ENCODE assay signal across 29 cellular contexts in the genomic region with DNA sequence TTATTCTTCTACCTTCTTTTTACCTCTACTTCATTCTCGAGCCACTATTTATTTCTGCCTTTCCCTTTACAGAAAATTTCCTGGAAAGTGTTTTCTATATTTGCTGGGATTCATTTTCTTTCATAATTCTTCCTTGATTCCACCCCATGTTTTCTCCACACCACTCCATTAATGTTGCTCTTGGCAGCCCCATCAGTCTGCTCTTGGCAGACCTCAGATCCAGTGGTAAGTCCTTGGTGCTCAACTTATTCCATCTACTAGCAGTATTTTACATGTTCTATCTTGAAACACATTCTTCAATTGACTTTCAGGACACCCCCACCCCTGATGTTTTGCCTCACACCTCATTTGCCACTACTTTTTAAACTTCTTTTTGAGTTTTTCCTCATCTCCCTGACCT.
DNase-seq lines count a peak whose midpoint lies in the region; ATAC-seq, FAIRE-seq and TF ChIP-seq lines count a peak whose summit lies in the region.
"Had no signal": no experiment of that assay in that cellular context is flagged by ENCODE, and none has a peak within 500 bp of the region (broad histone marks: within the 10 kb centered on the region; RNA-seq: fewer than 3 reads in every experiment).

No MANE protein-coding gene starts in this region.

- no peak overlapping the region for H3K4me3 ChIP-seq in astrocyte (ENCODE audit: insufficient read depth, low read depth, low read length)
- no peak overlapping the region for H3K4me3 ChIP-seq in osteoblast (ENCODE audit: insufficient read depth, low read length)
- no peak overlapping the region for H3K4me3 ChIP-seq in HepG2 (replicated peaks in 1 of 3; ENCODE audit: insufficient read depth in 1 of 3, low read depth in 2 of 3, low read length in 3 of 3)
- H3K4me3 ChIP-seq: gastrocnemius medialis, HAP-1, lung, neural progenitor cell, spleen, transverse colon had no signal

- no peaks in the 10 kb centered on the region for H3K9me3 Mint-ChIP-seq in astrocyte (ENCODE audit: unreplicated experiment)
- H3K9me3 Mint-ChIP-seq: activated naive CD8-positive, alpha-beta T cell treated with anti-CD3 and anti-CD28 coated beads for 36 hours; activated T-helper 17 cell treated with anti-CD3 and anti-CD28 coated beads, Interleukin-2, amount 50 U/mL, for 72 hours; dendritic cell treated with granulocyte-macrophage colony-stimulating factor and Interleukin-4, amounts not matched to agents 40 ng/mL and 50 ng/mL, for 4 days; neural progenitor cell; stimulated activated naive CD8-positive, alpha-beta T cell treated with anti-CD3 and anti-CD28 coated beads, Interleukin-15, Interleukin-2, amounts not matched to agents 100 ng/mL and 50 ng/mL, for 24 hours had no signal

- H3K36me3 Mint-ChIP-seq in astrocyte (ENCODE audit: low read depth, unreplicated experiment) = no peaks in the 10 kb centered on the region
- H3K36me3 Mint-ChIP-seq: activated naive CD8-positive, alpha-beta T cell treated with anti-CD3 and anti-CD28 coated beads for 36 hours; neural progenitor cell had no signal

- no peak overlapping the region for H3K27ac ChIP-seq in astrocyte (ENCODE audit: low read depth, low read length)
- H3K27ac ChIP-seq in osteoblast (ENCODE audit: low read depth, low read length) = peak overlapping the region; percentile 73
- no peak overlapping the region for H3K27ac ChIP-seq in HepG2 (ENCODE audit: extremely low read length, insufficient read depth, low read length)
- H3K27ac ChIP-seq: gastrocnemius medialis, neural progenitor cell, RWPE1, spleen, transverse colon, WERI-Rb-1 had no signal

- DNase-seq in AG20443 (ENCODE audit: low spot score) = peak; percentile 33
- peak; percentile 88 for DNase-seq in astrocyte (ENCODE audit: low read depth)
- peak; percentile 38 for DNase-seq in fibroblast of peridontal ligament (ENCODE audit: extremely low read depth)
- DNase-seq in osteoblast (ENCODE audit: insufficient read length, low spot score, missing footprints) = peak; percentile 39
- DNase-seq in HepG2 (ENCODE audit: low spot score) = no peak
- no peak for DNase-seq in MV-4-11 (lab: John Stamatoyannopoulos, UW)
- no peak for DNase-seq in cerebellum (ENCODE audit: low spot score)
- DNase-seq: ACHN; activated CD8-positive, alpha-beta memory T cell treated with anti-CD3 and anti-CD28 coated beads, Interleukin-2, amount 50 U/mL, for 4 hours; activated naive CD8-positive, alpha-beta T cell treated with anti-CD3 and anti-CD28 coated beads for 36 hours; gastrocnemius medialis; NCI-H1694; NCI-H2171; NCI-H526 treated with DMSO at 0.1 percent for 48 hours; spleen; stimulated activated CD4-positive, alpha-beta T cell treated with anti-CD3 and anti-CD28 coated beads, Interleukin-4, amount 100 ng/mL, for 4 hours; transverse colon; WERI-Rb-1 had no signal

- H3K4me3 Mint-ChIP-seq in astrocyte (ENCODE audit: unreplicated experiment) = no peak overlapping the region
- H3K4me3 Mint-ChIP-seq: activated naive CD8-positive, alpha-beta T cell treated with anti-CD3 and anti-CD28 coated beads for 36 hours; activated T-helper 17 cell treated with anti-CD3 and anti-CD28 coated beads, Interleukin-2, amount 50 U/mL, for 72 hours; dendritic cell treated with granulocyte-macrophage colony-stimulating factor and Interleukin-4, amounts not matched to agents 40 ng/mL and 50 ng/mL, for 4 days; neural progenitor cell; stimulated activated naive CD8-positive, alpha-beta T cell treated with anti-CD3 and anti-CD28 coated beads, Interleukin-15, Interleukin-2, amounts not matched to agents 100 ng/mL and 50 ng/mL, for 24 hours had no signal

- H3K27me3 ChIP-seq in astrocyte (ENCODE audit: insufficient read depth, low read length) = no peaks in the 10 kb centered on the region
- no peaks in the 10 kb centered on the region for H3K27me3 ChIP-seq in osteoblast (ENCODE audit: insufficient read depth, low read length)
- H3K27me3 ChIP-seq in HepG2 (ENCODE audit: control insufficient read depth in 1 of 2, insufficient read depth in 2 of 2, low read length in 2 of 2) = peaks cover 0 to 6% of the 10 kb centered on the region in 2 experiments; a peak in 2 of 5 replicates
- H3K27me3 ChIP-seq: gastrocnemius medialis, neural progenitor cell, spleen, transverse colon had no signal

- TF ChIP-seq CTCF in astrocyte (IDR thresholded peaks at IDR 0.05; ENCODE audit: insufficient read depth, low read depth, low read length) (no peak), osteoblast (IDR thresholded peaks at IDR 0.05; ENCODE audit: extremely low read depth, low read depth, low read length) (no peak), HepG2 (CRISPR knock-in tag; IDR thresholded peaks at IDR 0.05) (no peak)

- H3K79me2 ChIP-seq in astrocyte (ENCODE audit: insufficient read depth, low read length) (no peaks in the 10 kb centered on the region), osteoblast (ENCODE audit: insufficient read depth, low read length) (no peaks in the 10 kb centered on the region), HepG2 (ENCODE audit: insufficient read depth, low read length) (no peaks in the 10 kb centered on the region)

- POLR2A ChIA-PET in HepG2 (lab: Yijun Ruan, JAX) = no interaction called here

- 2% methylated on average over 1 of the region's 1 CpG for WGBS in HepG2 (ENCODE audit: low lambda C conversion rate)

- ATAC-seq in HepG2 (no peak), HG03457 (IDR thresholded peaks at IDR 0.05; ENCODE audit: unreplicated experiment) (no peak)
- ATAC-seq: activated T-helper 17 cell treated with anti-CD3 and anti-CD28 coated beads, Interleukin-2, amount 50 U/mL, for 72 hours; gastrocnemius medialis; SK-N-SH treated with all-trans-retinoic acid at 6 μM for 48 hours had no signal

- H3K27me3 Mint-ChIP-seq in astrocyte (ENCODE audit: low read depth, unreplicated experiment) = no peaks in the 10 kb centered on the region
- H3K27me3 Mint-ChIP-seq: activated naive CD8-positive, alpha-beta T cell treated with anti-CD3 and anti-CD28 coated beads for 36 hours; activated T-helper 17 cell treated with anti-CD3 and anti-CD28 coated beads, Interleukin-2, amount 50 U/mL, for 72 hours; dendritic cell treated with granulocyte-macrophage colony-stimulating factor and Interleukin-4, amounts not matched to agents 40 ng/mL and 50 ng/mL, for 4 days; stimulated activated naive CD8-positive, alpha-beta T cell treated with anti-CD3 and anti-CD28 coated beads, Interleukin-15, Interleukin-2, amounts not matched to agents 100 ng/mL and 50 ng/mL, for 24 hours had no signal

- BruUV-seq in HepG2 (replicated peaks; lab: Mats Ljungman, UMichigan) = no TSS peak

- intact Hi-C loops in HepG2 (cut with micrococcal nuclease; ENCODE audit: unreplicated experiment) = no loop called here

- TF ChIP-seq EP300 in HepG2 (IDR thresholded peaks at IDR 0.05; ENCODE audit: low read depth in 2 of 2, low read length in 2 of 2) (no peak), HepG2 (CRISPR knock-in tag; IDR thresholded peaks at IDR 0.05; ENCODE audit: borderline replicate concordance) (no peak)

- CTCF ChIA-PET in HepG2 (lab: Yijun Ruan, JAX; ENCODE audit: low intra/inter-chr PET ratio, low total read pairs) = no interaction called here

- no peak overlapping the region for H2AFZ ChIP-seq in astrocyte (ENCODE audit: low read depth, low read length)
- no peak overlapping the region for H2AFZ ChIP-seq in osteoblast (ENCODE audit: low read length)
- no peak overlapping the region for H2AFZ ChIP-seq in HepG2 (ENCODE audit: low read length)
- H2AFZ ChIP-seq: neural progenitor cell had no signal

- TF ChIP-seq POLR2A in HepG2 (IDR thresholded peaks at IDR 0.05; ENCODE audit: insufficient read depth in 1 of 2, low read depth in 2 of 2, low read length in 2 of 2) = no peak

- H3K36me3 ChIP-seq in astrocyte (ENCODE audit: insufficient read depth, low read length) (no peaks in the 10 kb centered on the region), osteoblast (ENCODE audit: insufficient read depth, low read length) (no peaks in the 10 kb centered on the region), HepG2 (replicated peaks in 1 of 2; ENCODE audit: control insufficient read depth in 1 of 2, insufficient read depth in 2 of 2, low read length in 2 of 2) (no peaks in the 10 kb centered on the region)
- H3K36me3 ChIP-seq: gastrocnemius medialis, HAP-1, neural progenitor cell, spleen, transverse colon, WERI-Rb-1 had no signal

- in situ Hi-C loops in HepG2 (cut with HindIII; ENCODE audit: extremely low pct_ligation_motif_present, low pct_unique_long_range_greater_than_20kb) = no loop called here

- H3K9me3 ChIP-seq in astrocyte (ENCODE audit: insufficient read depth, low read depth, low read length) (no peaks in the 10 kb centered on the region), osteoblast (ENCODE audit: low read depth, low read length) (no peaks in the 10 kb centered on the region), HepG2 (ENCODE audit: low read length) (no peaks in the 10 kb centered on the region)
- H3K9me3 ChIP-seq: gastrocnemius medialis, HAP-1, spleen, transverse colon had no signal

- H3K9ac ChIP-seq in astrocyte (ENCODE audit: low read length) (no peak overlapping the region), HepG2 (ENCODE audit: insufficient read depth, low read depth, low read length) (no peak overlapping the region)
- H3K9ac ChIP-seq: neural progenitor cell had no signal

- peaks cover 15% of the 10 kb centered on the region for H3K4me1 Mint-ChIP-seq in astrocyte (ENCODE audit: low read depth, unreplicated experiment)
- H3K4me1 Mint-ChIP-seq: activated naive CD8-positive, alpha-beta T cell treated with anti-CD3 and anti-CD28 coated beads for 36 hours; activated T-helper 17 cell treated with anti-CD3 and anti-CD28 coated beads, Interleukin-2, amount 50 U/mL, for 72 hours; neural progenitor cell had no signal

- FAIRE-seq in astrocyte (lab: Jason Lieb, UNC) (no peak), HepG2 (lab: Jason Lieb, UNC) (no peak)
- FAIRE-seq: bronchial epithelial cell, islet of Langerhans had no signal

- no peak for TF ChIP-seq RAD21 in HepG2 (CRISPR knock-in tag; IDR thresholded peaks at IDR 0.05)

- H3K4me1 ChIP-seq in astrocyte (ENCODE audit: insufficient read depth, low read length) (peaks cover 10% of the 10 kb centered on the region), osteoblast (ENCODE audit: insufficient read depth, low read length) (peaks cover 24% of the 10 kb centered on the region), HepG2 (ENCODE audit: insufficient read depth, low read length) (peaks cover 15% of the 10 kb centered on the region)
- H3K4me1 ChIP-seq: gastrocnemius medialis, neural progenitor cell, spleen, transverse colon had no signal

- no peak overlapping the region for H3K27ac Mint-ChIP-seq in astrocyte (ENCODE audit: unreplicated experiment)
- H3K27ac Mint-ChIP-seq: activated naive CD8-positive, alpha-beta T cell treated with anti-CD3 and anti-CD28 coated beads for 36 hours; activated T-helper 17 cell treated with anti-CD3 and anti-CD28 coated beads, Interleukin-2, amount 50 U/mL, for 72 hours; dendritic cell treated with granulocyte-macrophage colony-stimulating factor and Interleukin-4, amounts not matched to agents 40 ng/mL and 50 ng/mL, for 4 days; neural progenitor cell; stimulated activated naive CD8-positive, alpha-beta T cell treated with anti-CD3 and anti-CD28 coated beads, Interleukin-15, Interleukin-2, amounts not matched to agents 100 ng/mL and 50 ng/mL, for 24 hours had no signal

- H4K20me1 ChIP-seq in astrocyte (ENCODE audit: insufficient read depth, low read length) (no peaks in the 10 kb centered on the region), osteoblast (ENCODE audit: insufficient read depth, low read length) (no peaks in the 10 kb centered on the region), HepG2 (ENCODE audit: insufficient read depth, low read length) (no peaks in the 10 kb centered on the region)

- H3K4me2 ChIP-seq in astrocyte (ENCODE audit: low read length) = peak overlapping the region; percentile 9
- peak overlapping the region; percentile 47 for H3K4me2 ChIP-seq in osteoblast (ENCODE audit: insufficient read depth, low read length)
- no peak overlapping the region for H3K4me2 ChIP-seq in HepG2 (ENCODE audit: low read depth, low read length)
- H3K4me2 ChIP-seq: neural progenitor cell had no signal

Comparison
In these comparisons a context has a peak if more than half of its experiments do, and no peak if none do; other contexts are left out.
1. DNase-seq: peak in AG20443 (single experiment), astrocyte (single experiment), fibroblast of peridontal ligament (single experiment) and osteoblast (single experiment); none in HepG2 (single experiment), MV-4-11 (single experiment) and cerebellum (single experiment).